25 cellular contexts compared by ENCODE assay signal in the genomic region with DNA sequence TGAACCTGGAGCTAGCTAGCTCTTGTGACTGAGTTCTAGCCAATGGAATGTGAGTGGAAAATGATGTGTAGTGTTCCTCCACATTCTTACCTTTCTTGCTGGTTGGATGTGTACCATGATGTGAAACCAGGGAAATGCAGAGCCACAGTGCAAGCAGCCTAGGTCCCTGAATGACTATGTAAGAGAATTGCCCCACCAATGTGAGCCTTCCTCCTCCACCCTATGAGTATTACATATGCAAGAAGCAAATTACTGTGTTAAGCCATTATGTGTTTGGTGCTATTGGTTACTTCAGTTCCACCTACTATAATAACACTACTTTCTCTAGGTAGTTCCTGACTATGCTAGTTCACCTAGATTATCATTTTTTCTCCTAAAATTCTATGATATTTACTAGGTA.
"Had no signal": no experiment of that assay in that cellular context is flagged by ENCODE, and none has a peak within 500 bp of the region (broad histone marks: within the 10 kb centered on the region; RNA-seq: fewer than 3 reads in every experiment).

No MANE protein-coding gene starts in this region.

- H3K36me3 Mint-ChIP-seq: brain, immature natural killer cell had no signal

- H3K9me3 Mint-ChIP-seq: activated T-helper 1 cell treated with anti-CD3 and anti-CD28 coated beads, Interleukin-12 subunit alpha, Interleukin-12 subunit beta, Interleukin-2, Interleukin-4 antibody, amounts not matched to agents 30 ng/mL and 10 ng/mL and 1 ng/mL, durations not matched to agents 14 hours and 24 hours and 36 hours; immature natural killer cell; mesothelial cell of epicardium; nephron; T-cell had no signal

- H3K4me3 Mint-ChIP-seq: activated T-helper 1 cell treated with anti-CD3 and anti-CD28 coated beads, Interleukin-12 subunit alpha, Interleukin-12 subunit beta, Interleukin-2, Interleukin-4 antibody, amounts not matched to agents 30 ng/mL and 10 ng/mL and 1 ng/mL, durations not matched to agents 14 hours and 24 hours and 36 hours; brain; immature natural killer cell; mesothelial cell of epicardium; nephron; T-cell had no signal

- H3K27me3 Mint-ChIP-seq: brain, T-cell had no signal

- ATAC-seq: pancreas, psoas muscle, T-cell, upper lobe of right lung had no signal

- FAIRE-seq: pancreas, TTC549 had no signal

- H3K27ac Mint-ChIP-seq: activated T-helper 1 cell treated with anti-CD3 and anti-CD28 coated beads, Interleukin-12 subunit alpha, Interleukin-12 subunit beta, Interleukin-2, Interleukin-4 antibody, amounts not matched to agents 30 ng/mL and 10 ng/mL and 1 ng/mL, durations not matched to agents 14 hours and 24 hours and 36 hours; brain; mesothelial cell of epicardium had no signal

- DNase-seq: activated CD4-positive, alpha-beta T cell treated with anti-CD3 and anti-CD28 coated beads, Interleukin-2, amount 50 U/mL, for 48 hours; activated CD4-positive, CD25-positive, alpha-beta regulatory T cell treated with anti-CD3 and anti-CD28 coated beads, Interleukin-2, amount 50 U/mL, for 72 hours; aorta; central memory CD4-positive, alpha-beta T cell; dermis blood vessel endothelial cell; effector CD8-positive, alpha-beta T cell; foreskin melanocyte; glutamatergic neuron; immature natural killer cell; left lung; pancreas; psoas muscle; SJCRH30; stimulated activated CD4-positive, alpha-beta T cell treated with anti-CD3 and anti-CD28 coated beads, Interleukin-2, amount 100 ng/mL, for 24 hours; stimulated activated naive CD4-positive, alpha-beta T cell treated with Interleukin-2 at 50 U/mL for 16 hours; substantia nigra; T-cell; thyroid gland; upper lobe of right lung; WERI-Rb-1 had no signal
